12 cellular contexts compared by ENCODE assay signal in the genomic region with DNA sequence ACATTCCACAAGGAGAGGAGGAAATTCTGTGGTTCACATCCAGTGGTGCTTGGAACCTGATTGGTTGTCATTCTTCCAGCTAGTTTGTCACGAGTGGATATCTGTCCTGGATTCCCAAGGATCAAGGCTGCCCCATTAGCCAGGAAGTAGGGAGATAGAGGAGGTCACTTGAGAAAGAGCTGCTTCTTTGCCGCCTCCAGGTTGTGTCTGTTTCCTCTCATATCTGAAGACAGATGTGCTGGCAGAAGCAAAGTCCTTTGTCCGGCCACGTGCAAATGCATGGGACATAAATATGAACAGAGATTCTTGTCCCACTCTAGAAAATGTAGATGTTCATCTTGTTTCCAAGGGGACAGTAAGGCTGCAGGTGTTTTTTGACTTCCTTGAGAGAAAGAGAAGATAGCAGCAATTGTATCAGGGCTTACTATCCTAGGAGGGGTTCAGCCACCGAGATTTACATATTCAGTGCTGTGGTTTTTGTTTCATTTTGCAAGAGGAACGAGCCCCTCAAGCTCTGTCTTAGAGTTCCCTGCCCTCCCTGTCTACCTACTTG.
DNase-seq lines count a peak whose midpoint lies in the region; ATAC-seq, FAIRE-seq and TF ChIP-seq lines count a peak whose summit lies in the region.
"Had no signal": no experiment of that assay in that cellular context is flagged by ENCODE, and none has a peak within 500 bp of the region (broad histone marks: within the 10 kb centered on the region; RNA-seq: fewer than 3 reads in every experiment).

No MANE protein-coding gene starts in this region.

- no peak for TF ChIP-seq CTCF in omental fat pad (IDR thresholded peaks at IDR 0.05)

- H3K9me3 Mint-ChIP-seq in immature natural killer cell: no peaks in the 10 kb centered on the region
- H3K9me3 Mint-ChIP-seq: CD4-positive, alpha-beta T cell had no signal

- TF ChIP-seq POLR2A in GM18505 (IDR thresholded peaks at IDR 0.05; ENCODE audit: borderline replicate concordance, extremely low read depth, insufficient read depth, insufficient read length) (peak; percentile 68), erythroblast (IDR thresholded peaks at IDR 0.05; ENCODE audit: low read length) (no peak)

- DNase-seq in immature natural killer cell (peak in 1 of 3 donors; percentile 4), NCI-H1092 treated with DMSO at 0.1 percent for 48 hours (lab: John Stamatoyannopoulos, UW) (no peak), HTR-8/SVneo (ENCODE audit: insufficient read length, low spot score) (no peak), erythroblast (lab: John Stamatoyannopoulos, UW) (no peak), omental fat pad (ENCODE audit: low spot score) (no peak)
- DNase-seq: aorta; CD4-positive, alpha-beta T cell; hippocampal formation; NCI-H446 treated with DMSO at 0.1 percent for 48 hours had no signal

- no peak for FAIRE-seq in HTR-8/SVneo (lab: Jason Lieb, UNC)

- no peak for ATAC-seq in GM18505 (IDR thresholded peaks at IDR 0.05; ENCODE audit: unreplicated experiment)
- ATAC-seq in GM21619 (IDR thresholded peaks at IDR 0.05; ENCODE audit: unreplicated experiment): peak; percentile 72
- ATAC-seq in HG03457 (IDR thresholded peaks at IDR 0.05; ENCODE audit: unreplicated experiment): peak; percentile 62
- ATAC-seq in omental fat pad (ENCODE audit: low FRiP score): no peak

- H3K27ac Mint-ChIP-seq in immature natural killer cell: peak overlapping the region in 2 of 6 donors; percentile 13 to 58
- H3K27ac Mint-ChIP-seq: CD4-positive, alpha-beta T cell had no signal

- H3K4me1 Mint-ChIP-seq in immature natural killer cell: peaks cover 13 to 24% of the 10 kb centered on the region in 2 donors

- peak overlapping the region in 3 of 5 donors; percentile 31 to 58 (median 58) for H3K4me3 Mint-ChIP-seq in immature natural killer cell
- H3K4me3 Mint-ChIP-seq: CD4-positive, alpha-beta T cell had no signal

- no peaks in the 10 kb centered on the region for H3K36me3 Mint-ChIP-seq in immature natural killer cell

- peaks cover 3 to 9% (median 8%) of the 10 kb centered on the region in 3 donors for H3K27me3 Mint-ChIP-seq in immature natural killer cell (ENCODE audit: low read depth in 3 of 3)

Comparison
In these comparisons a context has a peak if more than half of its experiments do, and no peak if none do; other contexts are left out.
1. ATAC-seq: peak in GM21619 (single experiment) and HG03457 (single experiment); none in GM18505 (single experiment) and omental fat pad (single experiment).